In genomic region chr18:23573948-23574431, GRCh38 we compare ENCODE assay signal across 8 cellular contexts. TPM values are rescaled to one million over a fixed set of nuclear protein-coding genes. Genes with fewer than 3 reads are reported as not detected.
A peak's percentile ranks its signal among the peaks of the same experiment; 100 is the strongest.
DNase-seq lines count a peak whose midpoint lies in the region; ATAC-seq lines count a peak whose summit lies in the region.

No MANE protein-coding gene starts in this region.

- ATAC-seq in activated CD8-positive, alpha-beta memory T cell treated with anti-CD3 and anti-CD28 coated beads, Interleukin-2, amount 10 ng/mL, durations not matched to agents 7 days and 5 days: peak; percentile 70
- ATAC-seq in HG03520 (IDR thresholded peaks at IDR 0.05; ENCODE audit: unreplicated experiment): no peak

- intact Hi-C loops in activated T-helper 2 cell treated with anti-CD3 and anti-CD28 coated beads, Interferon-gamma antibody, Interleukin-2, Interleukin-4, amounts not matched to agents 10 μg/mL and 5 μg/mL and 100 μg/mL, durations not matched to agents 14 hours and 24 hours and 36 hours (cut with micrococcal nuclease): loop anchor here (1.0 kb wide), 1 partner anchor 12 kb away; the partner anchor contains the start of gene NPC1

- peak overlapping the region; percentile 81 for H3K27ac Mint-ChIP-seq in activated CD8-positive, alpha-beta memory T cell treated with anti-CD3 and anti-CD28 coated beads, Interleukin-2, amount 10 ng/mL, durations not matched to agents 7 days and 5 days
- peak overlapping the region; percentile 77 for H3K27ac Mint-ChIP-seq in activated T-helper 2 cell treated with anti-CD3 and anti-CD28 coated beads, Interferon-gamma antibody, Interleukin-2, Interleukin-4, amounts not matched to agents 10 μg/mL and 5 μg/mL and 100 μg/mL, durations not matched to agents 14 hours and 24 hours and 36 hours
- H3K27ac Mint-ChIP-seq in stimulated activated naive CD8-positive, alpha-beta T cell treated with anti-CD3 and anti-CD28 coated beads, Interleukin-15, Interleukin-2, amounts not matched to agents 100 ng/mL and 50 ng/mL, for 24 hours: peak overlapping the region; percentile 81

- peak; percentile 61 for DNase-seq in activated CD8-positive, alpha-beta memory T cell treated with anti-CD3 and anti-CD28 coated beads, Interleukin-2, amount 10 ng/mL, durations not matched to agents 7 days and 5 days
- DNase-seq in activated CD8-positive, alpha-beta memory T cell treated with anti-CD3 and anti-CD28 coated beads, Interleukin-2, amount 50 U/mL, for 48 hours: no peak
- no peak for DNase-seq in activated T-helper 2 cell treated with anti-CD3 and anti-CD28 coated beads, Interferon-gamma antibody, Interleukin-2, Interleukin-4, amounts not matched to agents 10 μg/mL and 5 μg/mL and 100 μg/mL, durations not matched to agents 14 hours and 24 hours and 36 hours (ENCODE audit: low spot score)
- DNase-seq in iPS-NIHi11 (ENCODE audit: low spot score) (peak; percentile 31), mesenteric fat pad (ENCODE audit: low spot score) (no peak), DMS 273 treated with DMSO at 0.1 percent for 48 hours (lab: John Stamatoyannopoulos, UW) (no peak)

- H3K4me3 Mint-ChIP-seq in activated CD8-positive, alpha-beta memory T cell treated with anti-CD3 and anti-CD28 coated beads, Interleukin-2, amount 10 ng/mL, durations not matched to agents 7 days and 5 days: peak overlapping the region; percentile 3
- peak overlapping the region; percentile 46 for H3K4me3 Mint-ChIP-seq in activated T-helper 2 cell treated with anti-CD3 and anti-CD28 coated beads, Interferon-gamma antibody, Interleukin-2, Interleukin-4, amounts not matched to agents 10 μg/mL and 5 μg/mL and 100 μg/mL, durations not matched to agents 14 hours and 24 hours and 36 hours (ENCODE audit: low read depth)
- H3K4me3 Mint-ChIP-seq in stimulated activated naive CD8-positive, alpha-beta T cell treated with anti-CD3 and anti-CD28 coated beads, Interleukin-15, Interleukin-2, amounts not matched to agents 100 ng/mL and 50 ng/mL, for 24 hours: peak overlapping the region; percentile 44

- CTCF ChIA-PET in activated CD8-positive, alpha-beta memory T cell treated with anti-CD3 and anti-CD28 coated beads, Interleukin-2, amount 10 ng/mL, durations not matched to agents 7 days and 5 days (lab: Charles Lee): interaction anchor here (0.8 to 3.7 kb wide), 3 partner anchors 11 to 58 kb away, joined by 3 to 12 read pairs (median 11); no protein-coding TSS in a partner anchor

- peaks cover 38% of the 10 kb centered on the region for H3K4me1 Mint-ChIP-seq in activated CD8-positive, alpha-beta memory T cell treated with anti-CD3 and anti-CD28 coated beads, Interleukin-2, amount 10 ng/mL, durations not matched to agents 7 days and 5 days
- peaks cover 30% of the 10 kb centered on the region for H3K4me1 Mint-ChIP-seq in activated T-helper 2 cell treated with anti-CD3 and anti-CD28 coated beads, Interferon-gamma antibody, Interleukin-2, Interleukin-4, amounts not matched to agents 10 μg/mL and 5 μg/mL and 100 μg/mL, durations not matched to agents 14 hours and 24 hours and 36 hours (ENCODE audit: low read depth)
- H3K4me1 Mint-ChIP-seq in stimulated activated naive CD8-positive, alpha-beta T cell treated with anti-CD3 and anti-CD28 coated beads, Interleukin-15, Interleukin-2, amounts not matched to agents 100 ng/mL and 50 ng/mL, for 24 hours (ENCODE audit: low read depth): peaks cover 48% of the 10 kb centered on the region

- H3K9me3 Mint-ChIP-seq in activated CD8-positive, alpha-beta memory T cell treated with anti-CD3 and anti-CD28 coated beads, Interleukin-2, amount 10 ng/mL, durations not matched to agents 7 days and 5 days (ENCODE audit: low read depth): no peaks in the 10 kb centered on the region
- no peaks in the 10 kb centered on the region for H3K9me3 Mint-ChIP-seq in activated T-helper 2 cell treated with anti-CD3 and anti-CD28 coated beads, Interferon-gamma antibody, Interleukin-2, Interleukin-4, amounts not matched to agents 10 μg/mL and 5 μg/mL and 100 μg/mL, durations not matched to agents 14 hours and 24 hours and 36 hours
- no peaks in the 10 kb centered on the region for H3K9me3 Mint-ChIP-seq in stimulated activated naive CD8-positive, alpha-beta T cell treated with anti-CD3 and anti-CD28 coated beads, Interleukin-15, Interleukin-2, amounts not matched to agents 100 ng/mL and 50 ng/mL, for 24 hours

- no peaks in the 10 kb centered on the region for H3K27me3 Mint-ChIP-seq in activated CD8-positive, alpha-beta memory T cell treated with anti-CD3 and anti-CD28 coated beads, Interleukin-2, amount 10 ng/mL, durations not matched to agents 7 days and 5 days
- H3K27me3 Mint-ChIP-seq in activated T-helper 2 cell treated with anti-CD3 and anti-CD28 coated beads, Interferon-gamma antibody, Interleukin-2, Interleukin-4, amounts not matched to agents 10 μg/mL and 5 μg/mL and 100 μg/mL, durations not matched to agents 14 hours and 24 hours and 36 hours (ENCODE audit: low read depth): no peaks in the 10 kb centered on the region
- no peaks in the 10 kb centered on the region for H3K27me3 Mint-ChIP-seq in stimulated activated naive CD8-positive, alpha-beta T cell treated with anti-CD3 and anti-CD28 coated beads, Interleukin-15, Interleukin-2, amounts not matched to agents 100 ng/mL and 50 ng/mL, for 24 hours

- peaks cover 40% of the 10 kb centered on the region for H3K36me3 Mint-ChIP-seq in activated CD8-positive, alpha-beta memory T cell treated with anti-CD3 and anti-CD28 coated beads, Interleukin-2, amount 10 ng/mL, durations not matched to agents 7 days and 5 days
- peaks cover 47% of the 10 kb centered on the region for H3K36me3 Mint-ChIP-seq in activated T-helper 2 cell treated with anti-CD3 and anti-CD28 coated beads, Interferon-gamma antibody, Interleukin-2, Interleukin-4, amounts not matched to agents 10 μg/mL and 5 μg/mL and 100 μg/mL, durations not matched to agents 14 hours and 24 hours and 36 hours (ENCODE audit: low read depth)
- H3K36me3 Mint-ChIP-seq in stimulated activated naive CD8-positive, alpha-beta T cell treated with anti-CD3 and anti-CD28 coated beads, Interleukin-15, Interleukin-2, amounts not matched to agents 100 ng/mL and 50 ng/mL, for 24 hours (ENCODE audit: low read depth): peaks cover 40% of the 10 kb centered on the region

RNA-seq across cellular contexts. Expression of gene NPC1, which starts 12.3 kb away (rescaled TPM):
- total RNA-seq in activated CD8-positive, alpha-beta memory T cell treated with anti-CD3 and anti-CD28 coated beads, Interleukin-2, amount 10 ng/mL, durations not matched to agents 7 days and 5 days: 10 to 100 TPM; 36.1 to 37.4 TPM
- total RNA-seq in activated T-helper 2 cell treated with anti-CD3 and anti-CD28 coated beads, Interferon-gamma antibody, Interleukin-2, Interleukin-4, amounts not matched to agents 10 μg/mL and 5 μg/mL and 100 μg/mL, durations not matched to agents 14 hours and 24 hours and 36 hours: 29.0 and 31.4 TPM in 2 replicates
- total RNA-seq in mesenteric fat pad: 59.3 TPM

Comparison
In these comparisons a context has a peak if more than half of its experiments do, and no peak if none do; other contexts are left out.
1. DNase-seq: peak in activated CD8-positive, alpha-beta memory T cell treated with anti-CD3 and anti-CD28 coated beads, Interleukin-2, amount 10 ng/mL, durations not matched to agents 7 days and 5 days (single experiment) and iPS-NIHi11 (single experiment); none in activated CD8-positive, alpha-beta memory T cell treated with anti-CD3 and anti-CD28 coated beads, Interleukin-2, amount 50 U/mL, for 48 hours (single experiment), activated T-helper 2 cell treated with anti-CD3 and anti-CD28 coated beads, Interferon-gamma antibody, Interleukin-2, Interleukin-4, amounts not matched to agents 10 μg/mL and 5 μg/mL and 100 μg/mL, durations not matched to agents 14 hours and 24 hours and 36 hours (single experiment), mesenteric fat pad (single experiment) and DMS 273 treated with DMSO at 0.1 percent for 48 hours (single experiment).
2. Peak in every context shown above with its lines, with median percentiles within 50 percentile points of each other: H3K27ac Mint-ChIP-seq and H3K4me3 Mint-ChIP-seq.